ENCODE assay signal across 20 cellular contexts in the genomic region with DNA sequence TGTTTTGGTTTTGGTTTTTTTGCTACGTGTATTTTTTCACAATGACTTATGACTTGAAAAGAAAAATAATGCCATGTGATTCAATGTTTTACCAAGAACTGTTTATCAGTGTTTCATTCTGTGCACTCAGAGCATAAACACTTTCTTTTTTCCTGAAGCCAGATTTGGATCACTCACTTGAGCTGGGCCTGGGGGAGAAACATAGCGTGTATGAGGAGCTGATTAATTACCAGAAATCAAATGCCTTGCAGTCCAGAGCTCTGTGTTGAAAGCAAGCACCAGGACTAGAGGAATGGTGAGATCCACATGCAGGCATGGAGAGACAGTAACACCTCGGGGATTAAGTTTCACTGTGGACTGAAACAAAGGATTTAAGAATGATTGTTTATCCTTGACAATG.
DNase-seq lines count a peak whose midpoint lies in the region; ATAC-seq, FAIRE-seq and TF ChIP-seq lines count a peak whose summit lies in the region.
"Had no signal": no experiment of that assay in that cellular context is flagged by ENCODE, and none has a peak within 500 bp of the region (broad histone marks: within the 10 kb centered on the region; RNA-seq: fewer than 3 reads in every experiment).

No MANE protein-coding gene starts in this region.

- H3K27ac ChIP-seq in H1 (ENCODE audit: low read depth, low read length): no peak overlapping the region
- H3K27ac ChIP-seq: epithelial cell of prostate had no signal

- POLR2A ChIA-PET in H1 (lab: Charles Lee; ENCODE audit: partially characterized antibody): no interaction called here

- no peak overlapping the region for H3K56ac ChIP-seq in H1 (replicated peaks; ENCODE audit: insufficient read length, low read depth, low read length)

- H3K23me2 ChIP-seq in H1 (ENCODE audit: low read depth, low read length): no peaks in the 10 kb centered on the region

- no peak overlapping the region for H3K9ac ChIP-seq in H1 (replicated peaks in 1 of 4; ENCODE audit: extremely low read depth in 1 of 4, low read depth in 3 of 4, low read length in 3 of 4)

- no peak overlapping the region for H3K14ac ChIP-seq in H1 (ENCODE audit: insufficient read length)

- H3K4me3 ChIP-seq in H1 (ENCODE audit: extremely low read depth in 1 of 4, insufficient read depth in 2 of 4, low read depth in 3 of 4, low read length in 4 of 4): no peak overlapping the region

- in situ Hi-C loops in G401 (cut with HindIII; ENCODE audit: low sequenced_read_pairs): no loop called here

- H2BK20ac ChIP-seq in H1 (ENCODE audit: low read length): no peak overlapping the region

- H3K27me3 ChIP-seq in H1 (replicated peaks in 1 of 4; ENCODE audit: control insufficient read depth in 3 of 4, extremely low read depth in 1 of 4, insufficient read depth in 3 of 4, low read length in 3 of 4): no peaks in the 10 kb centered on the region

- H3K23ac ChIP-seq in H1 (ENCODE audit: insufficient read length): no peak overlapping the region

- H4K8ac ChIP-seq in H1 (ENCODE audit: extremely low read depth, insufficient read depth, low read length): no peak overlapping the region

- peaks cover 0 to 2% (median 0%) of the 10 kb centered on the region in 4 experiments; a peak in 1 of 7 replicates for H3K4me1 ChIP-seq in H1 (replicated peaks in 1 of 4; ENCODE audit: control insufficient read depth in 3 of 4, insufficient read depth in 4 of 4, low read length in 3 of 4)

- peak; percentile 42 for FAIRE-seq in H1 (lab: Jason Lieb, UNC)
- FAIRE-seq: GM18507 had no signal

- H3K9me3 ChIP-seq in H1 (ENCODE audit: insufficient read depth in 2 of 2, low read depth in 1 of 2, low read length in 1 of 2): no peaks in the 10 kb centered on the region

- no peak for TF ChIP-seq EP300 in H1 (IDR thresholded peaks at IDR 0.05; ENCODE audit: borderline replicate concordance in 1 of 2, low read depth in 2 of 2, low read length in 2 of 2)

- no peak overlapping the region for H4K5ac ChIP-seq in H1 (ENCODE audit: insufficient read length, low read depth, low read length)

- ATAC-seq in left ventricle myocardium superior (no peak), HG03196 (IDR thresholded peaks at IDR 0.05; ENCODE audit: unreplicated experiment) (no peak)
- ATAC-seq: naive thymus-derived CD8-positive, alpha-beta T cell; sciatic nerve had no signal

- no peak overlapping the region for H2BK120ac ChIP-seq in H1 (replicated peaks; ENCODE audit: low read depth, low read length)

- H2BK5ac ChIP-seq in H1 (ENCODE audit: low read depth, low read length): no peak overlapping the region

- no peak overlapping the region for H2AK5ac ChIP-seq in H1 (ENCODE audit: low read depth, low read length)

- no peaks in the 10 kb centered on the region for H3K36me3 ChIP-seq in H1 (ENCODE audit: control insufficient read depth in 2 of 4, insufficient read depth in 4 of 4, low read length in 3 of 4)

- H2AFZ ChIP-seq in H1 (ENCODE audit: low read length): peak overlapping the region; percentile 54; the same call in 1 of the 2 replicates

- H3K18ac ChIP-seq in H1 (ENCODE audit: extremely low read depth, low read length): no peak overlapping the region

- no peak overlapping the region for H4K91ac ChIP-seq in H1 (replicated peaks; ENCODE audit: insufficient read length, low read length)

- CTCF ChIA-PET in H1 (lab: Charles Lee; ENCODE audit: partially characterized antibody): no interaction called here

- TF ChIP-seq CTCF in AG09319 (IDR thresholded peaks at IDR 0.05; ENCODE audit: low read depth, low read length) (no peak), H1 (IDR thresholded peaks at IDR 0.05; ENCODE audit: control extremely low read depth in 1 of 3, insufficient read depth in 1 of 3, low read depth in 1 of 3, low read length in 3 of 3) (no peak)

- H3K79me1 ChIP-seq in H1 (ENCODE audit: low read depth, low read length): no peaks in the 10 kb centered on the region

- TF ChIP-seq POLR2A in H1 (IDR thresholded peaks at IDR 0.05; ENCODE audit: control extremely low read depth in 1 of 2, low read depth in 2 of 2, low read length in 2 of 2): no peak
- TF ChIP-seq POLR2A in erythroblast (IDR thresholded peaks at IDR 0.05; ENCODE audit: low read length): no peak

- DNase-seq in AG09319 (ENCODE audit: extremely low read depth, low read depth) (peak; percentile 70), M059J (ENCODE audit: low read depth) (peak; percentile 43), H1 (ENCODE audit: low read depth in 1 of 2, low spot score in 2 of 2) (no peak), left kidney (ENCODE audit: low read depth, low spot score) (peak; percentile 65), erythroblast (lab: John Stamatoyannopoulos, UW) (no peak), left ventricle myocardium superior (no peak), G401 (ENCODE audit: low spot score) (no peak)
- DNase-seq: activated CD4-positive, alpha-beta T cell treated with anti-CD3 and anti-CD28 coated beads, Interleukin-2, amount 10 ng/mL, durations not matched to agents 24 days and 14 days; activated naive CD8-positive, alpha-beta T cell treated with anti-CD3 and anti-CD28 coated beads, Interleukin-2, amount 10 ng/mL, durations not matched to agents 7 days and 5 days; activated T-cell treated with anti-CD3 and anti-CD28 coated beads, Interleukin-2, amount 50 U/mL, for 1 hour; cerebellar nuclear complex; hypothalamus; naive thymus-derived CD8-positive, alpha-beta T cell; SHP77; stimulated activated CD4-positive, alpha-beta T cell treated with anti-CD3 and anti-CD28 coated beads, Interleukin-2, amount 100 ng/mL, for 48 hours; T1000 had no signal

- H3K79me2 ChIP-seq in H1 (ENCODE audit: control insufficient read depth in 1 of 2, insufficient read depth in 2 of 2, low read length in 2 of 2): no peaks in the 10 kb centered on the region

- 75% methylated on average over 3 of the region's 3 CpGs; no CpG with 5 or more reads in 1 of the 2 experiments for WGBS in H1 (ENCODE audit: extremely low coverage in 1 of 2, insufficient coverage in 1 of 2, insufficient read length in 1 of 2, insufficient replicate concordance in 2 of 2, low coverage in 1 of 2, low lambda C conversion rate in 2 of 2, missing lambda C conversion rate in 1 of 2), 2 experiments

- no peak overlapping the region for H2BK12ac ChIP-seq in H1 (ENCODE audit: low read depth, low read length)

- H4K20me1 ChIP-seq in H1 (replicated peaks in 1 of 2; ENCODE audit: control insufficient read depth in 1 of 2, insufficient read depth in 2 of 2, low read length in 2 of 2): no peaks in the 10 kb centered on the region

- no peak for TF ChIP-seq RAD21 in H1 (IDR thresholded peaks at IDR 0.05 in 1 of 2, conservative IDR thresholded peaks at IDR 0.05 in 1 of 2; ENCODE audit: low read depth in 2 of 2, low read length in 2 of 2)

- H2BK15ac ChIP-seq in H1 (ENCODE audit: low read length): no peak overlapping the region

- no peak overlapping the region for H3K4ac ChIP-seq in H1 (replicated peaks; ENCODE audit: insufficient read length, low read depth, low read length)

- no peak overlapping the region for H3K4me2 ChIP-seq in H1 (ENCODE audit: insufficient read depth in 1 of 2, low read depth in 2 of 2, low read length in 2 of 2)

- intact Hi-C loops in left ventricle myocardium superior (cut with micrococcal nuclease): no loop called here

TF ChIP-seq in H1, 55 proteins besides CTCF, POLR2A, EP300 and RAD21:
- no peak for TF ChIP-seq NRF1 (IDR thresholded peaks at IDR 0.05; ENCODE audit: low read depth, low read length)
TF ChIP-seq in H1: peak in this region for 0.

Comparison
In these comparisons a context has a peak if more than half of its experiments do, and no peak if none do; other contexts are left out.
1. DNase-seq: peak in AG09319 (single experiment), M059J (single experiment) and left kidney (single experiment); none in H1 (0 of 2), erythroblast (0 of 2), left ventricle myocardium superior (single experiment) and G401 (single experiment).